10 cellular contexts compared by ENCODE assay signal in genomic region chr17:32504166-32504990, GRCh38. TPM values are rescaled to one million over a fixed set of nuclear protein-coding genes. Genes with fewer than 3 reads are reported as not detected.
DNase-seq lines count a peak whose midpoint lies in the region; ATAC-seq and TF ChIP-seq lines count a peak whose summit lies in the region.
"Had no signal": no experiment of that assay in that cellular context is flagged by ENCODE, and none has a peak within 500 bp of the region (broad histone marks: within the 10 kb centered on the region; RNA-seq: fewer than 3 reads in every experiment).

No MANE protein-coding gene starts in this region.

- no peaks in the 10 kb centered on the region for H4K20me1 ChIP-seq in GM23248 (ENCODE audit: insufficient read depth)

- no peaks in the 10 kb centered on the region for H3K9me3 ChIP-seq in CD4-positive, CD25-positive, alpha-beta regulatory T cell (ENCODE audit: control insufficient read depth in 2 of 2, low read length in 2 of 2)
- H3K9me3 ChIP-seq in GM23248 (ENCODE audit: low read depth), result no peaks in the 10 kb centered on the region

- peak overlapping the region; percentile 85 for H3K27ac ChIP-seq in CD4-positive, CD25-positive, alpha-beta regulatory T cell (ENCODE audit: insufficient read depth, low read length, poor library complexity, severe bottlenecking)
- H3K27ac ChIP-seq in GM23248, result no peak overlapping the region
- H3K27ac ChIP-seq: parathyroid adenoma had no signal

- H3K9me2 ChIP-seq in GM23248 (ENCODE audit: insufficient read depth), result no peaks in the 10 kb centered on the region

- DNase-seq in CD4-positive, CD25-positive, alpha-beta regulatory T cell, result no peak
- DNase-seq in GM23248, result peak; percentile 31
- no peak for DNase-seq in activated T-helper 2 cell treated with anti-CD3 and anti-CD28 coated beads, Interferon-gamma antibody, Interleukin-2, Interleukin-4, amounts not matched to agents 10 μg/mL and 5 μg/mL and 100 μg/mL, durations not matched to agents 14 hours and 24 hours and 36 hours (ENCODE audit: low spot score)
- DNase-seq in natural killer cell treated with Interleukin-12 subunit alpha and Interleukin-12 subunit beta and Interleukin-15 and Interleukin-18, amount 100 ng/mL, for 72 hours (ENCODE audit: low spot score), result no peak
- no peak for DNase-seq in GM20000 (ENCODE audit: low spot score)
- DNase-seq in cerebellum (ENCODE audit: low spot score), result no peak
- DNase-seq in glutamatergic neuron, result no peak
- no peak for DNase-seq in NCI-H1930 (lab: John Stamatoyannopoulos, UW)
- DNase-seq: NCI-H2107 had no signal

- no peaks in the 10 kb centered on the region for H3F3A ChIP-seq in GM23248 (ENCODE audit: insufficient read depth)

- H3K9me3 Mint-ChIP-seq in CD4-positive, CD25-positive, alpha-beta regulatory T cell, result no peaks in the 10 kb centered on the region
- no peaks in the 10 kb centered on the region for H3K9me3 Mint-ChIP-seq in activated T-helper 2 cell treated with anti-CD3 and anti-CD28 coated beads, Interferon-gamma antibody, Interleukin-2, Interleukin-4, amounts not matched to agents 10 μg/mL and 5 μg/mL and 100 μg/mL, durations not matched to agents 14 hours and 24 hours and 36 hours
- H3K9me3 Mint-ChIP-seq in natural killer cell treated with Interleukin-12 subunit alpha and Interleukin-12 subunit beta and Interleukin-15 and Interleukin-18, amount 100 ng/mL, for 72 hours, result no peaks in the 10 kb centered on the region
- H3K9me3 Mint-ChIP-seq in glutamatergic neuron (ENCODE audit: unreplicated experiment), result peaks cover 5% of the 10 kb centered on the region

- WGBS in GM23248 (ENCODE audit: low coverage in 1 of 2, low lambda C conversion rate in 2 of 2, missing lambda C conversion rate in 2 of 2), 2 experiments, result 72 to 75% methylated on average over 18 of the region's 18 CpGs

- intact Hi-C loops in activated T-helper 2 cell treated with anti-CD3 and anti-CD28 coated beads, Interferon-gamma antibody, Interleukin-2, Interleukin-4, amounts not matched to agents 10 μg/mL and 5 μg/mL and 100 μg/mL, durations not matched to agents 14 hours and 24 hours and 36 hours (cut with micrococcal nuclease), result no loop called here

- peak overlapping the region; percentile 12 for H3K4me2 ChIP-seq in GM23248 (ENCODE audit: unreplicated experiment)

- peak overlapping the region; percentile 75 to 85 (median 80) for H3K4me3 Mint-ChIP-seq in CD4-positive, CD25-positive, alpha-beta regulatory T cell
- H3K4me3 Mint-ChIP-seq in activated T-helper 2 cell treated with anti-CD3 and anti-CD28 coated beads, Interferon-gamma antibody, Interleukin-2, Interleukin-4, amounts not matched to agents 10 μg/mL and 5 μg/mL and 100 μg/mL, durations not matched to agents 14 hours and 24 hours and 36 hours (ENCODE audit: low read depth), result peak overlapping the region; percentile 43
- H3K4me3 Mint-ChIP-seq in natural killer cell treated with Interleukin-12 subunit alpha and Interleukin-12 subunit beta and Interleukin-15 and Interleukin-18, amount 100 ng/mL, for 72 hours, result peak overlapping the region; percentile 79
- no peak overlapping the region for H3K4me3 Mint-ChIP-seq in glutamatergic neuron (ENCODE audit: unreplicated experiment)

- no peaks in the 10 kb centered on the region for H3K79me2 ChIP-seq in GM23248 (ENCODE audit: insufficient read depth)
- H3K79me2 ChIP-seq: parathyroid adenoma had no signal

- peak overlapping the region; percentile 75 for H3K4me3 ChIP-seq in CD4-positive, CD25-positive, alpha-beta regulatory T cell (ENCODE audit: low read depth, low read length)
- H3K4me3 ChIP-seq in GM23248, result no peak overlapping the region

- TF ChIP-seq CTCF in GM20000 (IDR thresholded peaks at IDR 0.05; ENCODE audit: extremely low read depth, missing control alignments) (no peak), glutamatergic neuron (IDR thresholded peaks at IDR 0.05; ENCODE audit: partially characterized antibody, unreplicated experiment) (no peak)

- H2AFZ ChIP-seq in GM23248, result no peak overlapping the region
- H2AFZ ChIP-seq: parathyroid adenoma had no signal

- no peaks in the 10 kb centered on the region for H3K27me3 ChIP-seq in CD4-positive, CD25-positive, alpha-beta regulatory T cell (ENCODE audit: control insufficient read depth, insufficient read depth, low read length)
- H3K27me3 ChIP-seq in GM23248 (replicated peaks; ENCODE audit: insufficient read depth), result no peaks in the 10 kb centered on the region

- peaks cover 31 to 84% (median 58%) of the 10 kb centered on the region in 4 donors for H3K4me1 Mint-ChIP-seq in CD4-positive, CD25-positive, alpha-beta regulatory T cell
- H3K4me1 Mint-ChIP-seq in activated T-helper 2 cell treated with anti-CD3 and anti-CD28 coated beads, Interferon-gamma antibody, Interleukin-2, Interleukin-4, amounts not matched to agents 10 μg/mL and 5 μg/mL and 100 μg/mL, durations not matched to agents 14 hours and 24 hours and 36 hours (ENCODE audit: low read depth), result peaks cover 50% of the 10 kb centered on the region
- peaks cover 53 to 54% of the 10 kb centered on the region in 2 donors for H3K4me1 Mint-ChIP-seq in natural killer cell treated with Interleukin-12 subunit alpha and Interleukin-12 subunit beta and Interleukin-15 and Interleukin-18, amount 100 ng/mL, for 72 hours (ENCODE audit: low read depth in 2 of 2)
- peaks cover 8% of the 10 kb centered on the region for H3K4me1 Mint-ChIP-seq in glutamatergic neuron (ENCODE audit: low read depth, unreplicated experiment)

- no peak overlapping the region for H3K9ac ChIP-seq in GM23248
- H3K9ac ChIP-seq: parathyroid adenoma had no signal

- no peaks in the 10 kb centered on the region for H3K36me3 Mint-ChIP-seq in CD4-positive, CD25-positive, alpha-beta regulatory T cell
- H3K36me3 Mint-ChIP-seq in activated T-helper 2 cell treated with anti-CD3 and anti-CD28 coated beads, Interferon-gamma antibody, Interleukin-2, Interleukin-4, amounts not matched to agents 10 μg/mL and 5 μg/mL and 100 μg/mL, durations not matched to agents 14 hours and 24 hours and 36 hours (ENCODE audit: low read depth), result peaks cover 8% of the 10 kb centered on the region
- no peaks in the 10 kb centered on the region for H3K36me3 Mint-ChIP-seq in natural killer cell treated with Interleukin-12 subunit alpha and Interleukin-12 subunit beta and Interleukin-15 and Interleukin-18, amount 100 ng/mL, for 72 hours
- H3K36me3 Mint-ChIP-seq in glutamatergic neuron (ENCODE audit: unreplicated experiment), result peaks cover 22% of the 10 kb centered on the region

- H3K27me3 Mint-ChIP-seq in CD4-positive, CD25-positive, alpha-beta regulatory T cell, result no peaks in the 10 kb centered on the region
- H3K27me3 Mint-ChIP-seq in activated T-helper 2 cell treated with anti-CD3 and anti-CD28 coated beads, Interferon-gamma antibody, Interleukin-2, Interleukin-4, amounts not matched to agents 10 μg/mL and 5 μg/mL and 100 μg/mL, durations not matched to agents 14 hours and 24 hours and 36 hours (ENCODE audit: low read depth), result no peaks in the 10 kb centered on the region
- no peaks in the 10 kb centered on the region for H3K27me3 Mint-ChIP-seq in natural killer cell treated with Interleukin-12 subunit alpha and Interleukin-12 subunit beta and Interleukin-15 and Interleukin-18, amount 100 ng/mL, for 72 hours
- peaks cover 3% of the 10 kb centered on the region for H3K27me3 Mint-ChIP-seq in glutamatergic neuron (ENCODE audit: unreplicated experiment)

- no peaks in the 10 kb centered on the region for H3K36me3 ChIP-seq in CD4-positive, CD25-positive, alpha-beta regulatory T cell (ENCODE audit: control insufficient read depth, insufficient read depth, low read length)
- H3K36me3 ChIP-seq in GM23248 (ENCODE audit: low read depth), result no peaks in the 10 kb centered on the region

- peaks cover 54% of the 10 kb centered on the region for H3K4me1 ChIP-seq in CD4-positive, CD25-positive, alpha-beta regulatory T cell (ENCODE audit: control insufficient read depth, insufficient read depth, low read length, poor library complexity, severe bottlenecking)
- H3K4me1 ChIP-seq in GM23248 (ENCODE audit: insufficient read depth), result peaks cover 23% of the 10 kb centered on the region
- H3K4me1 ChIP-seq: parathyroid adenoma had no signal

- ATAC-seq in CD4-positive, CD25-positive, alpha-beta regulatory T cell (ENCODE audit: low read depth in 2 of 2), result no peak
- ATAC-seq in natural killer cell treated with Interleukin-12 subunit alpha and Interleukin-12 subunit beta and Interleukin-15 and Interleukin-18, amount 100 ng/mL, for 72 hours, result no peak

- in situ Hi-C loops in GM23248 (cut with MboI), result no loop called here

- peak overlapping the region; percentile 98 to 99 (median 99) for H3K27ac Mint-ChIP-seq in CD4-positive, CD25-positive, alpha-beta regulatory T cell
- H3K27ac Mint-ChIP-seq in activated T-helper 2 cell treated with anti-CD3 and anti-CD28 coated beads, Interferon-gamma antibody, Interleukin-2, Interleukin-4, amounts not matched to agents 10 μg/mL and 5 μg/mL and 100 μg/mL, durations not matched to agents 14 hours and 24 hours and 36 hours, result peak overlapping the region; percentile 95
- H3K27ac Mint-ChIP-seq in natural killer cell treated with Interleukin-12 subunit alpha and Interleukin-12 subunit beta and Interleukin-15 and Interleukin-18, amount 100 ng/mL, for 72 hours, result peak overlapping the region; percentile 88 to 94
- no peak overlapping the region for H3K27ac Mint-ChIP-seq in glutamatergic neuron (ENCODE audit: unreplicated experiment)

RNA-seq across cellular contexts. Expression of gene CDK5R1, which starts 17.6 kb away (rescaled TPM):
- total RNA-seq in CD4-positive, CD25-positive, alpha-beta regulatory T cell, result 6.3 TPM
- 1 to 10 TPM; 3.5 to 8.9 (median 5.0) TPM for polyA plus RNA-seq in CD4-positive, CD25-positive, alpha-beta regulatory T cell
- 1.2 and 1.5 TPM in 2 replicates for total RNA-seq in GM23248 (2014; rRNA removed; shearing (Covaris generic))
- 0.39 and 0.63 TPM in 2 replicates for polyA plus RNA-seq in GM23248 (2016; fragmentation: Nextera tagmentation; extraction: Ambion mirVana)
- 10.8 and 12.0 TPM in 2 replicates for total RNA-seq in activated T-helper 2 cell treated with anti-CD3 and anti-CD28 coated beads, Interferon-gamma antibody, Interleukin-2, Interleukin-4, amounts not matched to agents 10 μg/mL and 5 μg/mL and 100 μg/mL, durations not matched to agents 14 hours and 24 hours and 36 hours
- 1 to 10 TPM; 3.7 to 5.9 TPM for total RNA-seq in natural killer cell treated with Interleukin-12 subunit alpha and Interleukin-12 subunit beta and Interleukin-15 and Interleukin-18, amount 100 ng/mL, for 72 hours
- total RNA-seq in cerebellum, result 88.1 TPM
- 73.9 TPM for total RNA-seq in glutamatergic neuron (ENCODE audit: unreplicated experiment)
